In genomic region chr16:72819345-72819744, GRCh38 we compare ENCODE assay signal across 19 cellular contexts.
DNase-seq lines count a peak whose midpoint lies in the region; ATAC-seq and TF ChIP-seq lines count a peak whose summit lies in the region.
"Had no signal": no experiment of that assay in that cellular context is flagged by ENCODE, and none has a peak within 500 bp of the region (broad histone marks: within the 10 kb centered on the region; RNA-seq: fewer than 3 reads in every experiment).

No MANE protein-coding gene starts in this region.

- peaks cover 20% of the 10 kb centered on the region for H3K4me1 ChIP-seq in ACC112 (ENCODE audit: control insufficient read depth, insufficient read depth, low read length, unreplicated experiment)
- H3K4me1 ChIP-seq: esophagus muscularis mucosa had no signal

- ATAC-seq in GM21723 (IDR thresholded peaks at IDR 0.05; ENCODE audit: unreplicated experiment) (no peak), GM19397 (IDR thresholded peaks at IDR 0.05; ENCODE audit: unreplicated experiment) (no peak)
- ATAC-seq: activated CD4-positive, alpha-beta T cell treated with anti-CD3 and anti-CD28 coated beads for 36 hours; stimulated activated naive B cell treated with anti-CD40 and anti-IgM and Interleukin-4, amounts not matched to agents 10 μg/mL and 1 μg/mL and 100 μg/mL, for 72 hours; T-helper 17 cell had no signal

- no peak for TF ChIP-seq CTCF in HFFc6 (IDR thresholded peaks at IDR 0.05)
- TF ChIP-seq CTCF in progenitor cell of endocrine pancreas (IDR thresholded peaks at IDR 0.05; ENCODE audit: unreplicated experiment): no peak

- no peak overlapping the region for H2AFZ ChIP-seq in ACC112 (ENCODE audit: low read length, unreplicated experiment)
- H2AFZ ChIP-seq: neural progenitor cell had no signal

- peaks cover 3% of the 10 kb centered on the region for H3K79me2 ChIP-seq in ACC112 (ENCODE audit: control insufficient read depth, insufficient read depth, low read length, unreplicated experiment)

- peaks cover 3% of the 10 kb centered on the region for H3K27me3 Mint-ChIP-seq in HFFc6 (ENCODE audit: insufficient read depth)
- H3K27me3 Mint-ChIP-seq in progenitor cell of endocrine pancreas: no peaks in the 10 kb centered on the region
- H3K27me3 Mint-ChIP-seq: activated naive CD8-positive, alpha-beta T cell treated with anti-CD3 and anti-CD28 coated beads for 36 hours; stimulated activated naive B cell treated with anti-CD40 and anti-IgM and Interleukin-4, amounts not matched to agents 10 μg/mL and 1 μg/mL and 100 μg/mL, for 72 hours had no signal

- H3K27ac Mint-ChIP-seq in HFFc6 (peak overlapping the region; percentile 82), progenitor cell of endocrine pancreas (no peak overlapping the region)
- H3K27ac Mint-ChIP-seq: activated CD4-positive, alpha-beta T cell treated with anti-CD3 and anti-CD28 coated beads for 36 hours; activated naive CD8-positive, alpha-beta T cell treated with anti-CD3 and anti-CD28 coated beads for 36 hours; activated T-cell treated with anti-CD3 and anti-CD28 coated beads, Interleukin-2, amount 50 U/mL, for 24 hours; neural progenitor cell; stimulated activated naive B cell treated with anti-CD40 and anti-IgM and Interleukin-4, amounts not matched to agents 10 μg/mL and 1 μg/mL and 100 μg/mL, for 72 hours; T-helper 17 cell had no signal

- H3K4me3 Mint-ChIP-seq in HFFc6: peak overlapping the region; percentile 48
- no peak overlapping the region for H3K4me3 Mint-ChIP-seq in progenitor cell of endocrine pancreas (ENCODE audit: low read depth)
- H3K4me3 Mint-ChIP-seq: activated CD4-positive, alpha-beta T cell treated with anti-CD3 and anti-CD28 coated beads for 36 hours; activated naive CD8-positive, alpha-beta T cell treated with anti-CD3 and anti-CD28 coated beads for 36 hours; activated T-cell treated with anti-CD3 and anti-CD28 coated beads, Interleukin-2, amount 50 U/mL, for 24 hours; neural progenitor cell; stimulated activated naive B cell treated with anti-CD40 and anti-IgM and Interleukin-4, amounts not matched to agents 10 μg/mL and 1 μg/mL and 100 μg/mL, for 72 hours; T-helper 17 cell had no signal

- H3K4me3 ChIP-seq in ACC112 (ENCODE audit: low read depth, low read length): no peak overlapping the region
- H3K4me3 ChIP-seq: coronary artery, esophagus muscularis mucosa, neural progenitor cell had no signal

- no peaks in the 10 kb centered on the region for H3K27me3 ChIP-seq in ACC112 (ENCODE audit: insufficient read depth, low read length)
- H3K27me3 ChIP-seq: esophagus muscularis mucosa, neural progenitor cell had no signal

- H3K36me3 Mint-ChIP-seq in HFFc6 (ENCODE audit: low read depth) (peaks cover 16% of the 10 kb centered on the region), progenitor cell of endocrine pancreas (ENCODE audit: insufficient read depth) (peaks cover 6% of the 10 kb centered on the region)
- H3K36me3 Mint-ChIP-seq: activated naive CD8-positive, alpha-beta T cell treated with anti-CD3 and anti-CD28 coated beads for 36 hours had no signal

- H3K9me3 Mint-ChIP-seq in HFFc6 (no peaks in the 10 kb centered on the region), progenitor cell of endocrine pancreas (ENCODE audit: low read depth) (no peaks in the 10 kb centered on the region)
- H3K9me3 Mint-ChIP-seq: activated naive CD8-positive, alpha-beta T cell treated with anti-CD3 and anti-CD28 coated beads for 36 hours; activated T-cell treated with anti-CD3 and anti-CD28 coated beads, Interleukin-2, amount 50 U/mL, for 24 hours; neural progenitor cell; stimulated activated naive B cell treated with anti-CD40 and anti-IgM and Interleukin-4, amounts not matched to agents 10 μg/mL and 1 μg/mL and 100 μg/mL, for 72 hours had no signal

- peak overlapping the region; percentile 41; the same call in 1 of the 2 replicates for H3K27ac ChIP-seq in ACC112 (ENCODE audit: low read depth, low read length)
- H3K27ac ChIP-seq: coronary artery, esophagus muscularis mucosa, neural progenitor cell had no signal

- DNase-seq in HFFc6 (peak; percentile 87), astrocyte of the hippocampus (ENCODE audit: low read depth, low spot score) (peak; percentile 82), islet precursor cell (peak; percentile 60), progenitor cell of endocrine pancreas (ENCODE audit: low spot score, unreplicated experiment) (no peak), NCI-H748 treated with DMSO at 0.1 percent for 48 hours (lab: John Stamatoyannopoulos, UW) (no peak)
- DNase-seq: activated CD4-positive, alpha-beta T cell treated with anti-CD3 and anti-CD28 coated beads for 36 hours; activated naive CD8-positive, alpha-beta T cell treated with anti-CD3 and anti-CD28 coated beads for 36 hours; activated T-cell treated with anti-CD3 and anti-CD28 coated beads, Interleukin-2, amount 50 U/mL, for 24 hours; Calu3; NCI-H2029 treated with DMSO at 0.1 percent for 48 hours; NCI-H526 treated with DMSO at 0.1 percent for 48 hours; stimulated activated naive B cell treated with anti-CD40 and anti-IgM and Interleukin-4, amounts not matched to agents 10 μg/mL and 1 μg/mL and 100 μg/mL, for 72 hours; T-helper 17 cell had no signal

- H3K4me1 Mint-ChIP-seq in HFFc6 (ENCODE audit: low read depth) (peaks cover 56% of the 10 kb centered on the region), progenitor cell of endocrine pancreas (ENCODE audit: low read depth) (peaks cover 13% of the 10 kb centered on the region)
- H3K4me1 Mint-ChIP-seq: activated CD4-positive, alpha-beta T cell treated with anti-CD3 and anti-CD28 coated beads for 36 hours; activated naive CD8-positive, alpha-beta T cell treated with anti-CD3 and anti-CD28 coated beads for 36 hours; stimulated activated naive B cell treated with anti-CD40 and anti-IgM and Interleukin-4, amounts not matched to agents 10 μg/mL and 1 μg/mL and 100 μg/mL, for 72 hours; T-helper 17 cell had no signal

- peaks cover 3% of the 10 kb centered on the region; the same call in 1 of the 2 replicates for H3K36me3 ChIP-seq in ACC112 (ENCODE audit: insufficient read depth, low read length)
- H3K36me3 ChIP-seq: neural progenitor cell had no signal

Comparison
In these comparisons a context has a peak if more than half of its experiments do, and no peak if none do; other contexts are left out.
1. DNase-seq: peak in HFFc6 (single experiment), astrocyte of the hippocampus (single experiment) and islet precursor cell (single experiment); none in progenitor cell of endocrine pancreas (single experiment) and NCI-H748 treated with DMSO at 0.1 percent for 48 hours (single experiment).